12 cellular contexts compared by ENCODE assay signal in the genomic region with DNA sequence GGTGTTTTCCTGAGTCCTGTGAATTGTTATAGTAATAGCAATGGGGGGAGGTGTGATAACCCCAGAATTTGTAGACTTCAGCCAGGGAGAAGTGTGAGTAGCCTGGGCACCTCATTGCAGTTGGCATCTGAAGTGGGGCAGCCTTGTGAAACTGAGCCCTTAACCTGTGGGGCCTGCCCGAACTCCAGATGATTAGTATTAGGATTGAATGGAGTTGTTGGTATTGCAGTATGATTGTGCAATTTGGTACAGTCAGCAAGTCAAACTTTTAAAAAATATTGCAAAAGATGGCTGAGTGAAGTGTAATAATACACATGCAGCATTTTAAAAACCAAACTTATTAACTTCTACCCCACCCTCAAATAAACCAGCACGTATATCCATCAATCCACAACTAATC. TPM values are rescaled to one million over a fixed set of nuclear protein-coding genes. Genes with fewer than 3 reads are reported as not detected.
DNase-seq lines count a peak whose midpoint lies in the region; ATAC-seq and TF ChIP-seq lines count a peak whose summit lies in the region.
"Had no signal": no experiment of that assay in that cellular context is flagged by ENCODE, and none has a peak within 500 bp of the region (broad histone marks: within the 10 kb centered on the region; RNA-seq: fewer than 3 reads in every experiment).

No MANE protein-coding gene starts in this region.

- no peaks in the 10 kb centered on the region for H3K9me2 ChIP-seq in OCI-LY1 (ENCODE audit: low read depth, low read length)

- no peak for TF ChIP-seq POLR2A in esophagus squamous epithelium (IDR thresholded peaks at IDR 0.05)

- H3K79me2 ChIP-seq in OCI-LY1 (ENCODE audit: insufficient read depth, low read length) (peaks cover 100% of the 10 kb centered on the region), osteoblast (ENCODE audit: insufficient read depth, low read length) (peaks cover 97% of the 10 kb centered on the region)

- no peak for TF ChIP-seq CTCF in OCI-LY1 (IDR thresholded peaks at IDR 0.05; ENCODE audit: low read length)
- no peak for TF ChIP-seq CTCF in esophagus squamous epithelium (IDR thresholded peaks at IDR 0.05)
- no peak for TF ChIP-seq CTCF in osteoblast (IDR thresholded peaks at IDR 0.05; ENCODE audit: extremely low read depth, low read depth, low read length)

- H2AFZ ChIP-seq in OCI-LY1 (ENCODE audit: low read length) (no peak overlapping the region), osteoblast (ENCODE audit: low read length) (no peak overlapping the region)

- H3K4me1 ChIP-seq in OCI-LY1 (ENCODE audit: insufficient read depth, low read length, severe bottlenecking) (peaks cover 38% of the 10 kb centered on the region), esophagus squamous epithelium (peaks cover 10 to 72% (median 35%) of the 10 kb centered on the region in 3 donors), osteoblast (ENCODE audit: insufficient read depth, low read length) (peaks cover 12% of the 10 kb centered on the region)

- intact Hi-C loops in esophagus squamous epithelium (cut with DNase I), result no loop called here

- H3K27me3 ChIP-seq in OCI-LY1 (ENCODE audit: insufficient read depth, low read length) (no peaks in the 10 kb centered on the region), esophagus squamous epithelium (no peaks in the 10 kb centered on the region), osteoblast (ENCODE audit: insufficient read depth, low read length) (no peaks in the 10 kb centered on the region)
- H3K27me3 ChIP-seq: ascending aorta had no signal

- H3F3A ChIP-seq in OCI-LY1 (ENCODE audit: insufficient read depth, low read length), result no peaks in the 10 kb centered on the region

- 28 to 48% methylated on average over 2 of the region's 2 CpGs for WGBS in esophagus squamous epithelium, 2 donors

- H3K9me3 ChIP-seq in OCI-LY1 (ENCODE audit: low read length) (peaks cover 34% of the 10 kb centered on the region), esophagus squamous epithelium (peaks cover 0 to 15% (median 0%) of the 10 kb centered on the region in 3 donors), osteoblast (ENCODE audit: low read depth, low read length) (no peaks in the 10 kb centered on the region)

- no peak for ATAC-seq in HG02610 (IDR thresholded peaks at IDR 0.05; ENCODE audit: unreplicated experiment)

- H3K36me3 ChIP-seq in OCI-LY1 (ENCODE audit: insufficient read depth, low read length) (peaks cover 86% of the 10 kb centered on the region), esophagus squamous epithelium (peaks cover 0 to 5% (median 0%) of the 10 kb centered on the region in 3 donors), osteoblast (ENCODE audit: insufficient read depth, low read length) (no peaks in the 10 kb centered on the region)

- H4K20me1 ChIP-seq in OCI-LY1 (ENCODE audit: insufficient read depth, low read length) (0 out of 2 replicates have a peak, but pooled peaks cover 8% of the 10 kb centered on the region), osteoblast (ENCODE audit: insufficient read depth, low read length) (peaks cover 72% of the 10 kb centered on the region)

- H3K4me2 ChIP-seq in OCI-LY1 (ENCODE audit: low read length), result 0 out of 2 replicates have a peak overlapping the region, but pooled peaks have one; percentile 5
- H3K4me2 ChIP-seq in osteoblast (ENCODE audit: insufficient read depth, low read length), result peak overlapping the region; percentile 29

- H3K27ac ChIP-seq in OCI-LY1 (ENCODE audit: low read depth, low read length, poor library complexity, severe bottlenecking) (no peak overlapping the region), esophagus squamous epithelium (peak overlapping the region; percentile 49 to 77 (median 66)), osteoblast (ENCODE audit: low read depth, low read length) (peak overlapping the region; percentile 44)

- H3K4me3 ChIP-seq in OCI-LY1 (ENCODE audit: low read depth, low read length, poor library complexity, severe bottlenecking), result no peak overlapping the region
- no peak overlapping the region for H3K4me3 ChIP-seq in esophagus squamous epithelium
- H3K4me3 ChIP-seq in osteoblast (ENCODE audit: insufficient read depth, low read length), result no peak overlapping the region
- H3K4me3 ChIP-seq: ascending aorta had no signal

- peak; percentile 26 for DNase-seq in EL
- DNase-seq in esophagus squamous epithelium (lab: John Stamatoyannopoulos, UW), result no peak
- peak; percentile 35 for DNase-seq in osteoblast (ENCODE audit: insufficient read length, low spot score, missing footprints)
- no peak for DNase-seq in NCI-H748 (lab: John Stamatoyannopoulos, UW; ENCODE audit: unreplicated experiment)
- no peak for DNase-seq in GM19240 (ENCODE audit: insufficient read length, low spot score)
- no peak for DNase-seq in AG08396 (ENCODE audit: low spot score)
- DNase-seq: activated CD4-positive, alpha-beta T cell treated with anti-CD3 and anti-CD28 coated beads, Interleukin-2, amount 50 U/mL, for 1 hour; NCI-H146; stimulated activated naive CD4-positive, alpha-beta T cell treated with Interleukin-2 at 50 U/mL for 16 hours had no signal

- no peak overlapping the region for H3K9ac ChIP-seq in OCI-LY1 (ENCODE audit: low read length)

RNA-seq across cellular contexts. Expression of gene RBM33, which starts 9.3 kb away (rescaled TPM):
- 10 to 100 TPM; 20.3 to 45.6 (median 26.9) TPM for total RNA-seq in esophagus squamous epithelium
- total RNA-seq in osteoblast, result 25.0 and 27.5 TPM in 2 replicates

Comparison
In these comparisons a context has a peak if more than half of its experiments do, and no peak if none do; other contexts are left out.
1. DNase-seq: peak in EL (single experiment) and osteoblast (single experiment); none in esophagus squamous epithelium (single experiment), NCI-H748 (single experiment), GM19240 (single experiment) and AG08396 (single experiment).